Comparison of ENCODE assay signal across 21 cellular contexts in genomic region chr2:98524168-98524567, GRCh38.
DNase-seq lines count a peak whose midpoint lies in the region; ATAC-seq and TF ChIP-seq lines count a peak whose summit lies in the region.
"Had no signal": no experiment of that assay in that cellular context is flagged by ENCODE, and none has a peak within 500 bp of the region (broad histone marks: within the 10 kb centered on the region; RNA-seq: fewer than 3 reads in every experiment).

No MANE protein-coding gene starts in this region.

- intact Hi-C loops in ascending aorta (cut with DNase I) = no loop called here

- H3K9me3 Mint-ChIP-seq in activated CD4-positive, alpha-beta T cell treated with anti-CD3 and anti-CD28 coated beads, Interleukin-2, amount 10 ng/mL, durations not matched to agents 7 days and 5 days = peaks cover 2% of the 10 kb centered on the region
- H3K9me3 Mint-ChIP-seq: activated T-helper 1 cell treated with anti-CD3 and anti-CD28 coated beads, Interleukin-12 subunit alpha, Interleukin-12 subunit beta, Interleukin-2, Interleukin-4 antibody, amounts not matched to agents 30 ng/mL and 10 ng/mL and 1 ng/mL, durations not matched to agents 14 hours and 24 hours and 36 hours had no signal

- H3K9me3 ChIP-seq in HEK293 (ENCODE audit: control insufficient read depth, insufficient read depth, low read depth, low read length) = no peaks in the 10 kb centered on the region
- H3K9me3 ChIP-seq in SJCRH30 (replicated peaks) = peaks cover 6% of the 10 kb centered on the region; the same call in 1 of the 2 replicates
- H3K9me3 ChIP-seq in ascending aorta = no peaks in the 10 kb centered on the region

- no peak overlapping the region for H3K27ac ChIP-seq in HEK293 (ENCODE audit: extremely low read depth, low read depth, low read length)
- no peak overlapping the region for H3K27ac ChIP-seq in SJCRH30
- H3K27ac ChIP-seq in ascending aorta = no peak overlapping the region
- H3K27ac ChIP-seq: KMS-11, skin epidermis had no signal

- CTCF ChIA-PET in HEK293 (lab: Yijun Ruan, JAX) = interaction anchor here (0.7 to 1.2 kb wide), 2 partner anchors 56 to 79 kb away, joined by 3 read pairs; no protein-coding TSS in a partner anchor
- CTCF ChIA-PET in activated CD4-positive, alpha-beta T cell treated with anti-CD3 and anti-CD28 coated beads, Interleukin-2, amount 10 ng/mL, durations not matched to agents 7 days and 5 days (lab: Charles Lee) = interaction anchor here (0.8 kb wide), 1 partner anchor 56 kb away, joined by 3 read pairs; no protein-coding TSS in a partner anchor

- H3K27me3 ChIP-seq in SJCRH30 (no peaks in the 10 kb centered on the region), ascending aorta (no peaks in the 10 kb centered on the region)

- no peak for ATAC-seq in HG02973 (IDR thresholded peaks at IDR 0.05; ENCODE audit: unreplicated experiment)
- ATAC-seq: HCT116 had no signal

- H3K27ac Mint-ChIP-seq in activated CD4-positive, alpha-beta T cell treated with anti-CD3 and anti-CD28 coated beads, Interleukin-2, amount 10 ng/mL, durations not matched to agents 7 days and 5 days = no peak overlapping the region
- H3K27ac Mint-ChIP-seq: activated T-helper 1 cell treated with anti-CD3 and anti-CD28 coated beads, Interleukin-12 subunit alpha, Interleukin-12 subunit beta, Interleukin-2, Interleukin-4 antibody, amounts not matched to agents 30 ng/mL and 10 ng/mL and 1 ng/mL, durations not matched to agents 14 hours and 24 hours and 36 hours; B cell; endodermal cell; nephron had no signal

- H3K36me3 ChIP-seq in HEK293 (ENCODE audit: control insufficient read depth in 2 of 2, insufficient read depth in 1 of 2, low read length in 2 of 2) = peaks cover 0 to 10% of the 10 kb centered on the region in 2 experiments; a peak in 1 of 3 replicates
- H3K36me3 ChIP-seq in SJCRH30 = no peaks in the 10 kb centered on the region; the same call in 1 of the 2 replicates
- H3K36me3 ChIP-seq in ascending aorta = peaks cover 3 to 15% of the 10 kb centered on the region in 2 donors

- no peak overlapping the region for H3K4me3 Mint-ChIP-seq in activated CD4-positive, alpha-beta T cell treated with anti-CD3 and anti-CD28 coated beads, Interleukin-2, amount 10 ng/mL, durations not matched to agents 7 days and 5 days
- H3K4me3 Mint-ChIP-seq: activated T-helper 1 cell treated with anti-CD3 and anti-CD28 coated beads, Interleukin-12 subunit alpha, Interleukin-12 subunit beta, Interleukin-2, Interleukin-4 antibody, amounts not matched to agents 30 ng/mL and 10 ng/mL and 1 ng/mL, durations not matched to agents 14 hours and 24 hours and 36 hours; B cell; endodermal cell; nephron had no signal

- POLR2A ChIA-PET in HEK293 (lab: Yijun Ruan, JAX) = interaction anchor here (0.9 kb wide), 1 partner anchor 80 kb away, joined by 3 read pairs; the partner anchor contains the start of gene INPP4A
- POLR2A ChIA-PET in activated CD4-positive, alpha-beta T cell treated with anti-CD3 and anti-CD28 coated beads, Interleukin-2, amount 10 ng/mL, durations not matched to agents 7 days and 5 days (lab: Charles Lee) = no interaction called here

- TF ChIP-seq CTCF in HEK293 (tag by site-specific recombination; IDR thresholded peaks at IDR 0.05) (no peak), fibroblast of pulmonary artery (IDR thresholded peaks at IDR 0.05; ENCODE audit: low read length, missing control alignments) (no peak), ascending aorta (IDR thresholded peaks at IDR 0.05) (no peak)

- H3K4me3 ChIP-seq in HEK293 (ENCODE audit: low read depth, low read length) (no peak overlapping the region), SJCRH30 (no peak overlapping the region), fibroblast of pulmonary artery (replicated peaks; ENCODE audit: low read depth, low read length) (no peak overlapping the region), ascending aorta (no peak overlapping the region)
- H3K4me3 ChIP-seq: skin epidermis had no signal

- H3K27me3 Mint-ChIP-seq in activated CD4-positive, alpha-beta T cell treated with anti-CD3 and anti-CD28 coated beads, Interleukin-2, amount 10 ng/mL, durations not matched to agents 7 days and 5 days = no peaks in the 10 kb centered on the region
- H3K27me3 Mint-ChIP-seq: B cell had no signal

- H3K36me3 Mint-ChIP-seq in activated CD4-positive, alpha-beta T cell treated with anti-CD3 and anti-CD28 coated beads, Interleukin-2, amount 10 ng/mL, durations not matched to agents 7 days and 5 days (ENCODE audit: low read depth) = peaks cover 70% of the 10 kb centered on the region

- H3K4me1 Mint-ChIP-seq in activated CD4-positive, alpha-beta T cell treated with anti-CD3 and anti-CD28 coated beads, Interleukin-2, amount 10 ng/mL, durations not matched to agents 7 days and 5 days = peaks cover 8% of the 10 kb centered on the region
- H3K4me1 Mint-ChIP-seq: B cell, nephron had no signal

- peaks cover 7% of the 10 kb centered on the region for H3K4me1 ChIP-seq in HEK293 (ENCODE audit: control insufficient read depth, insufficient read depth, low read length)
- peaks cover 7% of the 10 kb centered on the region for H3K4me1 ChIP-seq in SJCRH30
- no peaks in the 10 kb centered on the region for H3K4me1 ChIP-seq in ascending aorta

- DNase-seq in NCI-H2029 treated with DMSO at 0.1 percent for 48 hours (lab: John Stamatoyannopoulos, UW) = peak; percentile 51
- peak; percentile 19 to 69 for DNase-seq in SJCRH30
- DNase-seq in fibroblast of pulmonary artery (ENCODE audit: low read depth) = peak; percentile 50
- no peak for DNase-seq in activated CD4-positive, alpha-beta T cell treated with anti-CD3 and anti-CD28 coated beads, Interleukin-2, amount 10 ng/mL, durations not matched to agents 7 days and 5 days
- DNase-seq in ascending aorta (ENCODE audit: low spot score in 2 of 2) = no peak
- DNase-seq: activated CD4-positive, CD25-positive, alpha-beta regulatory T cell treated with anti-CD3 and anti-CD28 coated beads, Interleukin-2, amount 50 U/mL, for 72 hours; endodermal cell; kidney; mesendoderm; NCI-H1092 treated with DMSO at 0.1 percent for 48 hours; NCI-H510A; stimulated activated CD4-positive, alpha-beta T cell treated with anti-CD3 and anti-CD28 coated beads, Interleukin-4, amount 100 ng/mL, for 4 hours; T1000 had no signal

TF ChIP-seq in HEK293, 187 proteins besides CTCF, POLR2A, EP300 and RAD21:
- TF ChIP-seq ATF2 (tag by site-specific recombination; IDR thresholded peaks at IDR 0.05; ENCODE audit: low read depth) (peak; percentile 65; the same call in 1 of the 2 replicates), ZNF148 (tag by site-specific recombination; IDR thresholded peaks at IDR 0.05; ENCODE audit: borderline replicate concordance) (no peak), ZNF560 (tag by site-specific recombination; IDR thresholded peaks at IDR 0.05; ENCODE audit: borderline replicate concordance) (no peak), WT1 (tag by site-specific recombination; IDR thresholded peaks at IDR 0.05) (no peak), ZBTB44 (tag by site-specific recombination; IDR thresholded peaks at IDR 0.05) (no peak), ZNF138 (tag by site-specific recombination; IDR thresholded peaks at IDR 0.05; ENCODE audit: borderline replicate concordance) (no peak)

Comparison
In these comparisons a context has a peak if more than half of its experiments do, and no peak if none do; other contexts are left out.
1. DNase-seq: peak in NCI-H2029 treated with DMSO at 0.1 percent for 48 hours (single experiment), SJCRH30 (2 of 2) and fibroblast of pulmonary artery (single experiment); none in activated CD4-positive, alpha-beta T cell treated with anti-CD3 and anti-CD28 coated beads, Interleukin-2, amount 10 ng/mL, durations not matched to agents 7 days and 5 days (single experiment) and ascending aorta (0 of 2).